In genomic region chr2:144455979-144456378, GRCh38 we compare ENCODE assay signal across 14 cellular contexts.
DNase-seq lines count a peak whose midpoint lies in the region; ATAC-seq and TF ChIP-seq lines count a peak whose summit lies in the region.
"Had no signal": no experiment of that assay in that cellular context is flagged by ENCODE, and none has a peak within 500 bp of the region (broad histone marks: within the 10 kb centered on the region; RNA-seq: fewer than 3 reads in every experiment).

No MANE protein-coding gene starts in this region.

- no peaks in the 10 kb centered on the region for H3K23me2 ChIP-seq in H9 (ENCODE audit: insufficient read length, low read depth, low read length, poor library complexity, severe bottlenecking)

- no peak overlapping the region for H4K8ac ChIP-seq in H9 (replicated peaks; ENCODE audit: insufficient read length, low read depth, low read length)

- H3K23ac ChIP-seq in H9 (ENCODE audit: insufficient read length, low read depth, low read length) = no peak overlapping the region

- H2AFZ ChIP-seq in fibroblast of lung (ENCODE audit: low read length) (no peak overlapping the region), H9 (ENCODE audit: low read length) (no peak overlapping the region)

- H2BK15ac ChIP-seq in H9 (ENCODE audit: low read depth, low read length) = no peak overlapping the region

- H3K4me1 ChIP-seq in fibroblast of lung (ENCODE audit: control insufficient read depth, extremely low read depth, insufficient read depth, low read length) (peaks cover 26% of the 10 kb centered on the region), H9 (ENCODE audit: insufficient read depth, low read length) (peaks cover 4% of the 10 kb centered on the region; the same call in 1 of the 2 replicates)
- H3K4me1 ChIP-seq: colonic mucosa had no signal

- H2AK5ac ChIP-seq in H9 (ENCODE audit: insufficient read length, low read length) = no peak overlapping the region

- no peak overlapping the region for H2BK20ac ChIP-seq in H9 (ENCODE audit: low read depth, low read length, poor library complexity, severe bottlenecking)

- no peaks in the 10 kb centered on the region for H3K79me1 ChIP-seq in H9 (ENCODE audit: insufficient read depth, low read depth, low read length, poor library complexity, severe bottlenecking)

- ATAC-seq in activated T-helper 17 cell treated with anti-CD3 and anti-CD28 coated beads, Interleukin-2, amount 50 U/mL, for 72 hours (replicated peaks) = no peak
- ATAC-seq in activated CD4-positive, CD25-positive, alpha-beta regulatory T cell treated with anti-CD3 and anti-CD28 coated beads, Interleukin-2, amount 50 U/mL, for 24 hours = no peak

- no peak overlapping the region for H2BK12ac ChIP-seq in H9 (ENCODE audit: insufficient read length, low read depth, low read length)

- H3K4me2 ChIP-seq in fibroblast of lung (ENCODE audit: extremely low read depth, insufficient read depth, low read length) (peak overlapping the region; percentile 95), H9 (ENCODE audit: insufficient read depth, insufficient read length, low read length) (no peak overlapping the region)

- DNase-seq in EH (ENCODE audit: low read depth) (peak; percentile 39), fibroblast of lung (ENCODE audit: low read depth in 2 of 2) (no peak), osteocyte (ENCODE audit: extremely low spot score, unreplicated experiment) (no peak), H9 (no peak)
- DNase-seq in activated CD4-positive, alpha-beta T cell treated with anti-CD3 and anti-CD28 coated beads, Interleukin-2, amount 50 U/mL, for 1 hour = no peak
- DNase-seq in activated CD8-positive, alpha-beta memory T cell treated with anti-CD3 and anti-CD28 coated beads, Interleukin-2, amount 50 U/mL, for 48 hours = no peak
- DNase-seq: colonic mucosa, DMS 273 treated with DMSO at 0.1 percent for 48 hours, NCI-H1436 treated with DMSO at 0.1 percent for 48 hours had no signal

- H3K4me3 ChIP-seq in fibroblast of lung (replicated peaks in 1 of 4; ENCODE audit: control extremely low read depth in 1 of 4, insufficient read depth in 1 of 4, low read depth in 3 of 4, low read length in 4 of 4) = peak overlapping the region in 1 of 4 experiments; percentile 14
- H3K4me3 ChIP-seq: colonic mucosa, esophagus muscularis mucosa, thoracic aorta had no signal

- H4K5ac ChIP-seq in H9 (ENCODE audit: insufficient read length, low read depth, low read length) = no peak overlapping the region

- H3K36me3 Mint-ChIP-seq in activated T-helper 17 cell treated with anti-CD3 and anti-CD28 coated beads, Interleukin-2, amount 50 U/mL, for 72 hours (ENCODE audit: low read depth) = no peaks in the 10 kb centered on the region
- peaks cover 10% of the 10 kb centered on the region for H3K36me3 Mint-ChIP-seq in osteocyte (ENCODE audit: unreplicated experiment)
- H3K36me3 Mint-ChIP-seq in H9 (ENCODE audit: insufficient read depth in 1 of 3, low read depth in 3 of 3) = no peaks in the 10 kb centered on the region

- H3K9ac ChIP-seq in fibroblast of lung (ENCODE audit: insufficient read depth, low read length) (no peak overlapping the region), H9 (ENCODE audit: extremely low read depth, insufficient read length, low read length) (no peak overlapping the region)

- peak overlapping the region; percentile 79 for H3K27ac ChIP-seq in fibroblast of lung (ENCODE audit: insufficient read depth, low read length)
- no peak overlapping the region for H3K27ac ChIP-seq in H9 (ENCODE audit: insufficient read length, low read depth, low read length)
- H3K27ac ChIP-seq: colonic mucosa, esophagus muscularis mucosa, HL-60 had no signal

- H3K18ac ChIP-seq in H9 (ENCODE audit: insufficient read length, low read depth, low read length) = no peak overlapping the region

- peaks cover 87% of the 10 kb centered on the region for H3K79me2 ChIP-seq in fibroblast of lung (ENCODE audit: control insufficient read depth, insufficient read depth, low read length)
- H3K79me2 ChIP-seq in H9 (ENCODE audit: insufficient read depth, low read length) = no peaks in the 10 kb centered on the region

- H3T11ph ChIP-seq in H9 (ENCODE audit: low read length) = no peak overlapping the region

- peak overlapping the region; percentile 87 for H3K27ac Mint-ChIP-seq in activated T-helper 17 cell treated with anti-CD3 and anti-CD28 coated beads, Interleukin-2, amount 50 U/mL, for 72 hours
- H3K27ac Mint-ChIP-seq in osteocyte (ENCODE audit: unreplicated experiment) = peak overlapping the region; percentile 92
- H3K27ac Mint-ChIP-seq in H9 = no peak overlapping the region

- H3K4me1 Mint-ChIP-seq in activated T-helper 17 cell treated with anti-CD3 and anti-CD28 coated beads, Interleukin-2, amount 50 U/mL, for 72 hours = peaks cover 30% of the 10 kb centered on the region
- H3K4me1 Mint-ChIP-seq in osteocyte (ENCODE audit: unreplicated experiment) (peaks cover 93% of the 10 kb centered on the region), H9 (peaks cover 37 to 46% of the 10 kb centered on the region in 2 experiments)

- peak overlapping the region; percentile 71 for H3K4me3 Mint-ChIP-seq in activated T-helper 17 cell treated with anti-CD3 and anti-CD28 coated beads, Interleukin-2, amount 50 U/mL, for 72 hours
- H3K4me3 Mint-ChIP-seq in osteocyte (ENCODE audit: unreplicated experiment) = no peak overlapping the region
- H3K4me3 Mint-ChIP-seq in H9 = no peak overlapping the region

- no peaks in the 10 kb centered on the region for H3K27me3 Mint-ChIP-seq in activated T-helper 17 cell treated with anti-CD3 and anti-CD28 coated beads, Interleukin-2, amount 50 U/mL, for 72 hours
- no peaks in the 10 kb centered on the region for H3K27me3 Mint-ChIP-seq in osteocyte (ENCODE audit: unreplicated experiment)
- H3K27me3 Mint-ChIP-seq in H9 (ENCODE audit: low read depth) = peaks cover 6% of the 10 kb centered on the region

- no peak overlapping the region for H2BK120ac ChIP-seq in H9 (ENCODE audit: low read depth, low read length, poor library complexity, severe bottlenecking)

- no peaks in the 10 kb centered on the region for H3K27me3 ChIP-seq in fibroblast of lung (ENCODE audit: control insufficient read depth, insufficient read depth, low read length)
- no peaks in the 10 kb centered on the region; the same call in 1 of the 2 replicates for H3K27me3 ChIP-seq in H9 (ENCODE audit: insufficient read depth, low read length)

- TF ChIP-seq CTCF in fibroblast of lung (conservative IDR thresholded peaks at IDR 0.05 in 1 of 2, IDR thresholded peaks at IDR 0.05 in 1 of 2; ENCODE audit: low read depth in 1 of 2, low read length in 2 of 2) = no peak
- no peak for TF ChIP-seq CTCF in osteocyte (IDR thresholded peaks at IDR 0.05)
- no peak for TF ChIP-seq CTCF in H9 (conservative IDR thresholded peaks at IDR 0.05)

- H3K4ac ChIP-seq in H9 (ENCODE audit: low read depth, low read length) = no peak overlapping the region

- no peak overlapping the region for H3K56ac ChIP-seq in H9 (ENCODE audit: insufficient read length, low read depth, low read length)

- H3K9me3 ChIP-seq in fibroblast of lung (ENCODE audit: control insufficient read depth, insufficient read depth, low read depth, low read length) (no peaks in the 10 kb centered on the region), H9 (ENCODE audit: control insufficient read depth, low read depth, low read length) (no peaks in the 10 kb centered on the region)
- H3K9me3 ChIP-seq: colonic mucosa, esophagus muscularis mucosa, thoracic aorta had no signal

- H3K36me3 ChIP-seq in fibroblast of lung (ENCODE audit: control insufficient read depth, insufficient read depth, low read length) = no peaks in the 10 kb centered on the region
- H3K36me3 ChIP-seq: colonic mucosa, esophagus muscularis mucosa, thoracic aorta had no signal

- H4K20me1 ChIP-seq in fibroblast of lung (ENCODE audit: control insufficient read depth, extremely low read depth, insufficient read depth, low read length) = no peaks in the 10 kb centered on the region
- no peaks in the 10 kb centered on the region for H4K20me1 ChIP-seq in H9 (ENCODE audit: control insufficient read depth, insufficient read depth, insufficient read length)

- H2BK5ac ChIP-seq in H9 (ENCODE audit: insufficient read length, low read length) = no peak overlapping the region

- no peaks in the 10 kb centered on the region for H3K9me3 Mint-ChIP-seq in activated T-helper 17 cell treated with anti-CD3 and anti-CD28 coated beads, Interleukin-2, amount 50 U/mL, for 72 hours
- H3K9me3 Mint-ChIP-seq in osteocyte (ENCODE audit: unreplicated experiment) = no peaks in the 10 kb centered on the region
- H3K9me3 Mint-ChIP-seq in H9 = no peaks in the 10 kb centered on the region

- no peak overlapping the region for H3K14ac ChIP-seq in H9 (ENCODE audit: insufficient read depth, low read length)

- H4K91ac ChIP-seq in H9 (ENCODE audit: insufficient read length, low read depth, low read length) = no peak overlapping the region

- no CpG with 5 or more reads among the region's 3 CpGs for WGBS in H9 (ENCODE audit: extremely low coverage, insufficient read length, low lambda C conversion rate)

Comparison
In these comparisons a context has a peak if more than half of its experiments do, and no peak if none do; other contexts are left out.
1. H3K27ac Mint-ChIP-seq: peak in activated T-helper 17 cell treated with anti-CD3 and anti-CD28 coated beads, Interleukin-2, amount 50 U/mL, for 72 hours (single experiment) and osteocyte (single experiment); none in H9 (0 of 3).